8 cellular contexts compared by ENCODE assay signal in the genomic region with DNA sequence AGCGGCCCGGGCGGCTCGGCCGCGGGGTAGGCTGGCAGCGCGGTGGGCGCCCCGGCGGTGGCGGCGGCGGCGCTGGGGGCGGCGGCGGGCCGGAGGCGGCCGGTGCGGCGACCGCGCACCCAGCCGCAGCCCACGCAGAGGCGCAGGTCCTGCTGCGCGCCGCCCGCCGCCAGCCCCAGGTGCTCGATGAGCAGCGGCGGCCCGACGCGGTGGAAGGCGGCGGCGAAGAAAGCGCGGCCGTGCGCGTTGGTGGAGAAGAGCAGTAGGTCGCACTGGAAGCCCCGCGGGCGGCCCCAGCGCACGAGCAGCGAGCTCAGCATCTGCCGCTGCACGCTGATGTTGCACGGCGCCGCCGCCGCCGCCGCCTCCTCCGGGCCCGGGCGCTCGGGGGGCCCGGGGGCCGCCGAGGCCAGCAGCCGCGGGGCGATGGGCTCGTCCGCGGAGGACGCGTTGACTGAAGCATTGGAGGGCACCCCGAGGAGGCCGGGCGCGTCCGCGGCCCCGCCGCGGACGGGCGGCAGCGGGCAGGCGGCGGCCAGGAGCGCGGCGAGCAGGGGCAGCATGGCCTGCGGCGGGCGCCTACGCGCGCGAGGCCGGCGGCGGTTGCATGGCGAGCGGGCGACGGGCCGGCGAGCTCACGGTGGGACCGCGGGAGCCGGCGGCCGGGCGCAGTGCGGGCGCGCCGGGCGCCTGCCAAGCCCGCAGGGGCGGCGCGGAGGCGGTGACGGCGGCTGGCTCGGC. TPM values are rescaled to one million over a fixed set of nuclear protein-coding genes. Genes with fewer than 3 reads are reported as not detected.
DNase-seq lines count a peak whose midpoint lies in the region; TF ChIP-seq lines count a peak whose summit lies in the region.

No MANE protein-coding gene starts in this region.

- POLR2A ChIA-PET in HEK293T (lab: Yijun Ruan, JAX), result interaction anchor here (1.1 kb wide), 1 partner anchor 282 kb away, joined by 3 read pairs; no protein-coding TSS in a partner anchor
- POLR2A ChIA-PET in PC-9 (lab: Charles Lee; ENCODE audit: unreplicated experiment), result interaction anchor here (0.6 kb wide), 1 partner anchor 58 kb away, joined by 11 read pairs; no protein-coding TSS in a partner anchor

- H3K27ac Mint-ChIP-seq in activated naive CD8-positive, alpha-beta T cell treated with anti-CD3 and anti-CD28 coated beads for 36 hours, result no peak overlapping the region

- DNase-seq in GM13976 (ENCODE audit: low spot score) (peak; percentile 69), HEK293T (ENCODE audit: extremely low spot score) (peak; percentile 48), PC-9 (no peak), spleen (peak; percentile 81), NCI-H774 (lab: John Stamatoyannopoulos, UW) (no peak), G401 (ENCODE audit: low spot score) (no peak)
- DNase-seq in activated naive CD8-positive, alpha-beta T cell treated with anti-CD3 and anti-CD28 coated beads for 36 hours, result peak; percentile 54

- CTCF ChIA-PET in HEK293T (lab: Yijun Ruan, JAX), result interaction anchor here (0.6 to 1.5 kb wide), 3 partner anchors 185 to 434 kb away, joined by 3 to 5 read pairs (median 4); no protein-coding TSS in a partner anchor
- CTCF ChIA-PET in PC-9 (lab: Charles Lee), result interaction anchor here (0.6 kb wide), 2 partner anchors 188 to 529 kb away, joined by 3 to 4 read pairs; no protein-coding TSS in a partner anchor

- H4K20me1 ChIP-seq in PC-9 (ENCODE audit: insufficient read depth), result no peaks in the 10 kb centered on the region

- no peaks in the 10 kb centered on the region for H3K36me3 Mint-ChIP-seq in activated naive CD8-positive, alpha-beta T cell treated with anti-CD3 and anti-CD28 coated beads for 36 hours

- TF ChIP-seq CTCF in GM13976 (IDR thresholded peaks at IDR 0.05; ENCODE audit: borderline replicate concordance, control extremely low read depth, extremely low read depth, insufficient read depth, missing control alignments) (no peak), PC-9 (conservative IDR thresholded peaks at IDR 0.05) (no peak), spleen (IDR thresholded peaks at IDR 0.05 in 8 of 11, conservative IDR thresholded peaks at IDR 0.05 in 3 of 11) (no peak)

- no TSS peak for BruUV-seq in PC-9 (replicated peaks; lab: Mats Ljungman, UMichigan)

- H3K9me2 ChIP-seq in PC-9 (ENCODE audit: insufficient read depth), result no peaks in the 10 kb centered on the region

- no peak for TF ChIP-seq POLR2A in spleen (IDR thresholded peaks at IDR 0.05)

- intact Hi-C loops in PC-9 (cut with micrococcal nuclease; ENCODE audit: unreplicated experiment) (loop anchor here (1.0 to 10.0 kb wide), 3 partner anchors 119 to 286 kb away; no protein-coding TSS in a partner anchor), spleen (cut with DNase I; ENCODE audit: low total_unique reads) (loop anchor here (5.0 kb wide), 1 partner anchor 277 kb away; no protein-coding TSS in a partner anchor)

- peaks cover 80% of the 10 kb centered on the region for H3K27me3 Mint-ChIP-seq in activated naive CD8-positive, alpha-beta T cell treated with anti-CD3 and anti-CD28 coated beads for 36 hours

- no peak overlapping the region for H2AFZ ChIP-seq in PC-9

- H3K4me1 ChIP-seq in PC-9 (replicated peaks; ENCODE audit: insufficient read depth) (peaks cover 25% of the 10 kb centered on the region), iPS-15b (ENCODE audit: control insufficient read depth, insufficient read depth, low read length) (peaks cover 5% of the 10 kb centered on the region), spleen (peaks cover 4 to 19% (median 13%) of the 10 kb centered on the region in 6 donors)

- no peak overlapping the region for H3K27ac ChIP-seq in PC-9
- H3K27ac ChIP-seq in spleen, result no peak overlapping the region

- no peaks in the 10 kb centered on the region for H3K9me3 Mint-ChIP-seq in activated naive CD8-positive, alpha-beta T cell treated with anti-CD3 and anti-CD28 coated beads for 36 hours

- H3K4me3 ChIP-seq in PC-9 (peak overlapping the region; percentile 76; the same call in 1 of the 2 replicates), iPS-15b (ENCODE audit: low read depth, low read length) (peak overlapping the region; percentile 83), spleen (peak overlapping the region; percentile 23 to 78 (median 52))

- peaks cover 12% of the 10 kb centered on the region for H3K4me1 Mint-ChIP-seq in activated naive CD8-positive, alpha-beta T cell treated with anti-CD3 and anti-CD28 coated beads for 36 hours

- H3K9me3 ChIP-seq in PC-9 (ENCODE audit: insufficient read depth, low read depth), result no peaks in the 10 kb centered on the region
- no peaks in the 10 kb centered on the region for H3K9me3 ChIP-seq in iPS-15b (ENCODE audit: control insufficient read depth, insufficient read depth, low read length)
- H3K9me3 ChIP-seq in spleen, result no peaks in the 10 kb centered on the region

- H3K79me2 ChIP-seq in PC-9 (ENCODE audit: low read depth), result peaks cover 23% of the 10 kb centered on the region

- H3K36me3 ChIP-seq in PC-9 (ENCODE audit: low read depth) (no peaks in the 10 kb centered on the region), iPS-15b (ENCODE audit: control insufficient read depth, insufficient read depth, low read length) (no peaks in the 10 kb centered on the region), spleen (no peaks in the 10 kb centered on the region)

- H3K27me3 ChIP-seq in PC-9 (ENCODE audit: insufficient read depth, low read depth) (no peaks in the 10 kb centered on the region), iPS-15b (ENCODE audit: control insufficient read depth, insufficient read depth, low read length) (peaks cover 4% of the 10 kb centered on the region), spleen (replicated peaks in 1 of 7) (peaks cover 3 to 97% (median 46%) of the 10 kb centered on the region in 7 donors)

- H3K4me2 ChIP-seq in PC-9, result peak overlapping the region; percentile 88; the same call in 1 of the 2 replicates

- in situ Hi-C loops in GM13976 (cut with MboI; ENCODE audit: low sequenced_read_pairs, unreplicated experiment) (no loop called here), G401 (cut with HindIII; ENCODE audit: low sequenced_read_pairs) (loop anchor here (25.0 kb wide), 1 partner anchor 437 kb away; no protein-coding TSS in a partner anchor)

- H3K4me3 Mint-ChIP-seq in activated naive CD8-positive, alpha-beta T cell treated with anti-CD3 and anti-CD28 coated beads for 36 hours, result no peak overlapping the region

- 0 to 1% (median 1%) methylated on average over 47 to 131 of the region's 131 CpGs; no CpG with 5 or more reads in 1 of the 5 donors for WGBS in spleen, 5 donors

- peaks cover 24% of the 10 kb centered on the region; the same call in 1 of the 2 replicates for H3F3A ChIP-seq in PC-9 (ENCODE audit: insufficient read depth, low read depth)

- no peak overlapping the region for H3K9ac ChIP-seq in iPS-15b (ENCODE audit: low read depth, low read length)

TF ChIP-seq in HEK293T, 16 proteins besides CTCF, POLR2A, EP300 and RAD21:
- no peak for TF ChIP-seq LEF1 (IDR thresholded peaks at IDR 0.05; ENCODE audit: borderline replicate concordance)
- TF ChIP-seq BHLHE40 (IDR thresholded peaks at IDR 0.05; ENCODE audit: borderline replicate concordance), result no peak
- TF ChIP-seq SP1 (IDR thresholded peaks at IDR 0.05), result no peak
- no peak for TF ChIP-seq ZNF384 (IDR thresholded peaks at IDR 0.05)
- TF ChIP-seq L3MBTL2 (conservative IDR thresholded peaks at IDR 0.05), result no peak
- no peak for TF ChIP-seq HDGF (IDR thresholded peaks at IDR 0.05; ENCODE audit: borderline replicate concordance)
- no peak for TF ChIP-seq ARNT (IDR thresholded peaks at IDR 0.05)
- no peak for TF ChIP-seq CTBP1 (IDR thresholded peaks at IDR 0.05; ENCODE audit: borderline replicate concordance)
TF ChIP-seq in HEK293T: peak in this region for 0.

RNA-seq across cellular contexts. Expression of a gene that starts 0.5 kb away (rescaled TPM):
- total RNA-seq in PC-9 (2021) (7.5 and 11.9 TPM in 2 replicates), spleen (1 to 10 TPM in 3 of 7 donors, under 1 TPM in 3, not detected in 1; 0.76 to 1.7 (median 1.0) TPM)
- total RNA-seq in activated naive CD8-positive, alpha-beta T cell treated with anti-CD3 and anti-CD28 coated beads for 36 hours, result under 1 TPM; 0.12 to 0.20 TPM
- under 1 TPM; 0.26 to 0.99 (median 0.54) TPM for polyA plus RNA-seq in spleen
- not detected in 2 replicates for total RNA-seq in G401 (2014; rRNA removed; shearing (Covaris generic))

Comparison
In these comparisons a context has a peak if more than half of its experiments do, and no peak if none do; other contexts are left out.
1. DNase-seq: peak in GM13976 (single experiment), HEK293T (single experiment), activated naive CD8-positive, alpha-beta T cell treated with anti-CD3 and anti-CD28 coated beads for 36 hours (single experiment) and spleen (single experiment); none in PC-9 (0 of 2), NCI-H774 (single experiment) and G401 (single experiment).
2. Peak in every context shown above with its lines, with median percentiles within 50 percentile points of each other: H3K4me3 ChIP-seq.